1 cellular context compared by ENCODE assay signal in the genomic region with DNA sequence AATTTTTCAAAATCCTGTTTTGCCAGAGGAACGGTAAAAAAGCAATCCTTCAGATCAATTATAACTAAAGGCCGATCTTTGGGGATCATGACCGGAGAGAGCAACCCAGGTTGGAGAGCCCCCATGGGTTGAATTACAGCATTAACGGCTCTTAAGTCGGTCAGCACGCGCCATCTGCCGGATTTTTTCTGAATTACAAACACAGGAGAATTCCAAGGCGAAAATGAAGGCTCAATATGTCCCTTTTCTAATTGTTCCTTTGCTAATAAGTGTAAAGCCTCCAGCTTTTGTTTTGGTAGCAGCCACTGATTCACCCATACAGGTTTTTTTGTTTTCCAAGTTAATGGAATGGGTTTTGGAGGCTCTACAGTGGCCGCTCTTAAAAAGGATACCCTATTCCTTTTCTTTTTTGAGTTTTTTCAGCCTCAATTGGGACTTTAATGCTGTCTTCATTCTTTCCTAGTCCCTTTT.
TF ChIP-seq lines count a peak whose summit lies in the region.

No MANE protein-coding gene starts in this region.

TF ChIP-seq in HCT116, 20 proteins besides CTCF, POLR2A, EP300 and RAD21 (continued from another document):
- TF ChIP-seq ATF3 (IDR thresholded peaks at IDR 0.05) (no peak), CBX3 (IDR thresholded peaks at IDR 0.05; ENCODE audit: low read depth) (no peak), SRF (IDR thresholded peaks at IDR 0.05; ENCODE audit: low read depth) (no peak), ZFX (IDR thresholded peaks at IDR 0.05) (no peak), SP1 (IDR thresholded peaks at IDR 0.05; ENCODE audit: low read depth) (no peak), EGR1 (IDR thresholded peaks at IDR 0.05; ENCODE audit: low read depth) (no peak), JUND (IDR thresholded peaks at IDR 0.05) (no peak), FOSL1 (IDR thresholded peaks at IDR 0.05; ENCODE audit: low read depth) (no peak), ELF1 (IDR thresholded peaks at IDR 0.05; ENCODE audit: borderline replicate concordance, low read depth) (no peak), EZH2phosphoT487 (IDR thresholded peaks at IDR 0.05; ENCODE audit: borderline replicate concordance) (no peak), ZNF274 (IDR thresholded peaks at IDR 0.05; ENCODE audit: low read depth, low read length) (no peak), SIN3A (IDR thresholded peaks at IDR 0.05; ENCODE audit: low read depth) (no peak)
- TF ChIP-seq, protein P1, sequence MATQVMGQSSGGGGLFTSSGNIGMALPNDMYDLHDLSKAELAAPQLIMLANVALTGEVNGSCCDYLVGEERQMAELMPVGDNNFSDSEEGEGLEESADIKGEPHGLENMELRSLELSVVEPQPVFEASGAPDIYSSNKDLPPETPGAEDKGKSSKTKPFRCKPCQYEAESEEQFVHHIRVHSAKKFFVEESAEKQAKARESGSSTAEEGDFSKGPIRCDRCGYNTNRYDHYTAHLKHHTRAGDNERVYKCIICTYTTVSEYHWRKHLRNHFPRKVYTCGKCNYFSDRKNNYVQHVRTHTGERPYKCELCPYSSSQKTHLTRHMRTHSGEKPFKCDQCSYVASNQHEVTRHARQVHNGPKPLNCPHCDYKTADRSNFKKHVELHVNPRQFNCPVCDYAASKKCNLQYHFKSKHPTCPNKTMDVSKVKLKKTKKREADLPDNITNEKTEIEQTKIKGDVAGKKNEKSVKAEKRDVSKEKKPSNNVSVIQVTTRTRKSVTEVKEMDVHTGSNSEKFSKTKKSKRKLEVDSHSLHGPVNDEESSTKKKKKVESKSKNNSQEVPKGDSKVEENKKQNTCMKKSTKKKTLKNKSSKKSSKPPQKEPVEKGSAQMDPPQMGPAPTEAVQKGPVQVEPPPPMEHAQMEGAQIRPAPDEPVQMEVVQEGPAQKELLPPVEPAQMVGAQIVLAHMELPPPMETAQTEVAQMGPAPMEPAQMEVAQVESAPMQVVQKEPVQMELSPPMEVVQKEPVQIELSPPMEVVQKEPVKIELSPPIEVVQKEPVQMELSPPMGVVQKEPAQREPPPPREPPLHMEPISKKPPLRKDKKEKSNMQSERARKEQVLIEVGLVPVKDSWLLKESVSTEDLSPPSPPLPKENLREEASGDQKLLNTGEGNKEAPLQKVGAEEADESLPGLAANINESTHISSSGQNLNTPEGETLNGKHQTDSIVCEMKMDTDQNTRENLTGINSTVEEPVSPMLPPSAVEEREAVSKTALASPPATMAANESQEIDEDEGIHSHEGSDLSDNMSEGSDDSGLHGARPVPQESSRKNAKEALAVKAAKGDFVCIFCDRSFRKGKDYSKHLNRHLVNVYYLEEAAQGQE (IDR thresholded peaks at IDR 0.05; ENCODE audit: low read depth), result no peak
